In genomic region chrX:57929373-57929772, GRCh38 we compare ENCODE assay signal across 7 cellular contexts. TPM values are rescaled to one million over a fixed set of nuclear protein-coding genes. Genes with fewer than 3 reads are reported as not detected.
DNase-seq lines count a peak whose midpoint lies in the region; ATAC-seq and TF ChIP-seq lines count a peak whose summit lies in the region.

No MANE protein-coding gene starts in this region.

- H2AFZ ChIP-seq in KMS-11 (ENCODE audit: low read depth) = 0 out of 2 replicates have a peak overlapping the region, but pooled peaks have one; percentile 18
- H2AFZ ChIP-seq in mammary epithelial cell (ENCODE audit: low read depth, low read length) = no peak overlapping the region
- no peak overlapping the region for H2AFZ ChIP-seq in osteoblast (ENCODE audit: low read length)

- H3K27me3 ChIP-seq in KMS-11 (ENCODE audit: insufficient read depth, low read depth) (no peaks in the 10 kb centered on the region), mammary epithelial cell (ENCODE audit: insufficient read depth, low read length) (no peaks in the 10 kb centered on the region), osteoblast (ENCODE audit: insufficient read depth, low read length) (no peaks in the 10 kb centered on the region)

- H3K27ac ChIP-seq in KMS-11 = no peak overlapping the region
- H3K27ac ChIP-seq in mammary epithelial cell (ENCODE audit: insufficient read depth, low read depth, low read length) = no peak overlapping the region
- no peak overlapping the region for H3K27ac ChIP-seq in osteoblast (ENCODE audit: low read depth, low read length)

- H3K9ac ChIP-seq in KMS-11 = no peak overlapping the region
- H3K9ac ChIP-seq in mammary epithelial cell (ENCODE audit: insufficient read depth, low read length) = no peak overlapping the region

- DNase-seq in GM10266 (ENCODE audit: extremely low spot score) = peak; percentile 12
- DNase-seq in mammary epithelial cell = peak; percentile 26
- DNase-seq in osteoblast (ENCODE audit: insufficient read length, low spot score, missing footprints) = peak; percentile 69
- DNase-seq in NCI-H2081 (lab: John Stamatoyannopoulos, UW) = no peak
- DNase-seq in activated CD4-positive, alpha-beta T cell treated with anti-CD3 and anti-CD28 coated beads for 1 hour = no peak

- no peaks in the 10 kb centered on the region for H3K36me3 ChIP-seq in KMS-11 (ENCODE audit: insufficient read depth)
- no peaks in the 10 kb centered on the region for H3K36me3 ChIP-seq in mammary epithelial cell (ENCODE audit: insufficient read depth, low read length)
- H3K36me3 ChIP-seq in osteoblast (ENCODE audit: insufficient read depth, low read length) = no peaks in the 10 kb centered on the region

- CTCF ChIA-PET in mammary epithelial cell (lab: Charles Lee; ENCODE audit: low non-redundant PET) = no interaction called here

- in situ Hi-C loops in mammary epithelial cell (cut with MboI; ENCODE audit: low sequenced_read_pairs in 2 of 2) = loop anchor here in 1 of 2 donors (10.0 kb wide), 1 partner anchor 115 kb away; no protein-coding TSS in a partner anchor

- dilution Hi-C loops in mammary epithelial cell (cut with HindIII; ENCODE audit: low sequenced_read_pairs) = no loop called here

- H3K79me2 ChIP-seq in KMS-11 (ENCODE audit: insufficient read depth, low read depth) (no peaks in the 10 kb centered on the region), mammary epithelial cell (ENCODE audit: insufficient read depth, low read length) (no peaks in the 10 kb centered on the region), osteoblast (ENCODE audit: insufficient read depth, low read length) (no peaks in the 10 kb centered on the region)

- H4K20me1 ChIP-seq in KMS-11 (ENCODE audit: insufficient read depth) (no peaks in the 10 kb centered on the region), mammary epithelial cell (ENCODE audit: insufficient read depth, low read length) (no peaks in the 10 kb centered on the region), osteoblast (ENCODE audit: insufficient read depth, low read length) (no peaks in the 10 kb centered on the region)

- H3K9me3 ChIP-seq in mammary epithelial cell (replicated peaks; ENCODE audit: insufficient read depth, low read length) = no peaks in the 10 kb centered on the region
- H3K9me3 ChIP-seq in osteoblast (ENCODE audit: low read depth, low read length) = no peaks in the 10 kb centered on the region

- no peak for ATAC-seq in GM21515 (IDR thresholded peaks at IDR 0.05; ENCODE audit: unreplicated experiment)

- no peak overlapping the region for H3K4me3 ChIP-seq in KMS-11 (IDR thresholded peaks at IDR 0.05; ENCODE audit: insufficient read depth, low read depth, low read length)
- no peak overlapping the region for H3K4me3 ChIP-seq in mammary epithelial cell (replicated peaks in 1 of 3; ENCODE audit: insufficient read depth in 1 of 3, low read depth in 2 of 3, low read length in 3 of 3)
- H3K4me3 ChIP-seq in osteoblast (ENCODE audit: insufficient read depth, low read length) = no peak overlapping the region

- TF ChIP-seq CTCF in GM10266 (IDR thresholded peaks at IDR 0.05; ENCODE audit: control insufficient read depth, insufficient read depth, low read depth, missing control alignments) = peak; percentile 48
- peak; percentile 64 for TF ChIP-seq CTCF in KMS-11 (conservative IDR thresholded peaks at IDR 0.05; ENCODE audit: low read depth, low read length)
- peak; percentile 51 to 63 for TF ChIP-seq CTCF in mammary epithelial cell (conservative IDR thresholded peaks at IDR 0.05 in 1 of 2, IDR thresholded peaks at IDR 0.05 in 1 of 2; ENCODE audit: extremely low read depth in 1 of 2, insufficient read depth in 1 of 2, low read depth in 1 of 2, low read length in 2 of 2)
- peak; percentile 56 for TF ChIP-seq CTCF in osteoblast (IDR thresholded peaks at IDR 0.05; ENCODE audit: extremely low read depth, low read depth, low read length)

- H3K4me1 ChIP-seq in KMS-11 (ENCODE audit: low read depth, poor library complexity, severe bottlenecking) = peaks cover 4% of the 10 kb centered on the region
- no peaks in the 10 kb centered on the region for H3K4me1 ChIP-seq in mammary epithelial cell (ENCODE audit: insufficient read depth, low read length)
- no peaks in the 10 kb centered on the region for H3K4me1 ChIP-seq in osteoblast (ENCODE audit: insufficient read depth, low read length)

- intact Hi-C loops in mammary epithelial cell (cut with micrococcal nuclease) = loop anchor here (1.0 to 5.0 kb wide), 2 partner anchors 108 to 347 kb away; no protein-coding TSS in a partner anchor

- no TSS peak for BruUV-seq in mammary epithelial cell (replicated peaks; lab: Mats Ljungman, UMichigan)

- H3K4me2 ChIP-seq in KMS-11 (no peak overlapping the region), mammary epithelial cell (ENCODE audit: insufficient read depth, low read depth, low read length) (no peak overlapping the region), osteoblast (ENCODE audit: insufficient read depth, low read length) (no peak overlapping the region)

RNA-seq across cellular contexts. Expression of gene ZXDA, which starts 19.1 kb away (rescaled TPM):
- total RNA-seq in mammary epithelial cell = 1 to 10 TPM; 3.2 to 6.7 TPM
- polyA plus RNA-seq in mammary epithelial cell = 1.2 TPM
- 2.8 TPM for polyA minus RNA-seq in mammary epithelial cell
- total RNA-seq in osteoblast = 6.2 and 7.6 TPM in 2 replicates

Comparison
In these comparisons a context has a peak if more than half of its experiments do, and no peak if none do; other contexts are left out.
1. DNase-seq: peak in GM10266 (single experiment), mammary epithelial cell (single experiment) and osteoblast (single experiment); none in NCI-H2081 (0 of 2) and activated CD4-positive, alpha-beta T cell treated with anti-CD3 and anti-CD28 coated beads for 1 hour (single experiment).
2. Peak in every context shown above with its lines, with median percentiles within 50 percentile points of each other: CTCF ChIP-seq.